In the genomic region with DNA sequence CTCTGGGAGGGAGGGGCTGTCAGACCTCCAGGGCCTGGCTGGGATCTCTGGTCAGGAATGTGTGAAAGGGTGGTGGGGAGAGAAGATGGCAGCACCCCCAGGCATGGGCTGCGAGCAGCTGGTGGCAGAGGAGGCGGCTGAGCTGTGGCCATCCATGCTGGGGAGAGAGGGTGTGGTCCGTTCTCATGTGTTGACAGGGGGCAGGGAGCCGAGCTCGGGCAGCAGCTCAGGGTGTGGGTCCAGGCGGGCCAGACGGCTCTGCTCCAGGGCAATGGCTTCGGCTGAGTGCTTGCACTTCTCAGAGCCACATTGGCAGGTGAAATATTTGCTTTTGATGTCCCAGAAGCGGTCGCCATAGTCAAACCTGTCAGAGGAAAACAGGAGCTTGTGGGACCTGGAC, we compare ENCODE assay signal across 1 cellular context.
TF ChIP-seq lines count a peak whose summit lies in the region.

No MANE protein-coding gene starts in this region.

TF ChIP-seq in HEK293, 187 proteins besides CTCF, POLR2A, EP300 and RAD21 (continued from another document):
- TF ChIP-seq, protein P1, sequence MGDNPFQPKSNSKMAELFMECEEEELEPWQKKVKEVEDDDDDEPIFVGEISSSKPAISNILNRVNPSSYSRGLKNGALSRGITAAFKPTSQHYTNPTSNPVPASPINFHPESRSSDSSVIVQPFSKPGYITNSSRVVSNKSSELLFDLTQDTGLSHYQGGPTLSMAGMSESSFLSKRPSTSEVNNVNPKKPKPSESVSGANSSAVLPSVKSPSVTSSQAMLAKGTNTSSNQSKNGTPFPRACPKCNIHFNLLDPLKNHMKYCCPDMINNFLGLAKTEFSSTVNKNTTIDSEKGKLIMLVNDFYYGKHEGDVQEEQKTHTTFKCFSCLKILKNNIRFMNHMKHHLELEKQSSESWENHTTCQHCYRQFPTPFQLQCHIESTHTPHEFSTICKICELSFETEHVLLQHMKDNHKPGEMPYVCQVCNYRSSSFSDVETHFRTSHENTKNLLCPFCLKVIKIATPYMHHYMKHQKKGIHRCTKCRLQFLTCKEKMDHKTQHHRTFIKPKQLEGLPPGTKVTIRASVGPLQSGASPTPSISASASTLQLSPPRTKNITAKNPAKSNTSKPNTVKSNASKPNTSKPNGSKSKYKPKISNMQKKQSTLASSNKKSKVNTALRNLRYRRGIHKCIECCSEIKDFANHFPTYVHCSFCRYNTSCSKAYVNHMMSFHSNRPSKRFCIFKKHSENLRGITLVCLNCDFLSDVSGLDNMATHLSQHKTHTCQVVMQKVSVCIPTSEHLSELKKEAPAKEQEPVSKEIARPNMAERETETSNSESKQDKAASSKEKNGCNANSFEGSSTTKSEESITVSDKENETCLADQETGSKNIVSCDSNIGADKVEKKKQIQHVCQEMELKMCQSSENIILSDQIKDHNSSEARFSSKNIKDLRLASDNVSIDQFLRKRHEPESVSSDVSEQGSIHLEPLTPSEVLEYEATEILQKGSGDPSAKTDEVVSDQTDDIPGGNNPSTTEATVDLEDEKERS (tag by site-specific recombination; IDR thresholded peaks at IDR 0.05): no peak
- TF ChIP-seq ZBTB1 (tag by site-specific recombination; IDR thresholded peaks at IDR 0.05) (no peak), ZNF529 (tag by site-specific recombination; IDR thresholded peaks at IDR 0.05; ENCODE audit: insufficient replicate concordance) (no peak), GLIS2 (tag by site-specific recombination; IDR thresholded peaks at IDR 0.05) (peak; percentile 8; the same call in 1 of the 2 replicates), ZNF530 (tag by site-specific recombination; IDR thresholded peaks at IDR 0.05; ENCODE audit: low read depth) (no peak), GLIS1 (tag by site-specific recombination; IDR thresholded peaks at IDR 0.05) (peak; percentile 71), ZNF175 (tag by site-specific recombination; IDR thresholded peaks at IDR 0.05) (no peak)
- TF ChIP-seq, protein P2, sequence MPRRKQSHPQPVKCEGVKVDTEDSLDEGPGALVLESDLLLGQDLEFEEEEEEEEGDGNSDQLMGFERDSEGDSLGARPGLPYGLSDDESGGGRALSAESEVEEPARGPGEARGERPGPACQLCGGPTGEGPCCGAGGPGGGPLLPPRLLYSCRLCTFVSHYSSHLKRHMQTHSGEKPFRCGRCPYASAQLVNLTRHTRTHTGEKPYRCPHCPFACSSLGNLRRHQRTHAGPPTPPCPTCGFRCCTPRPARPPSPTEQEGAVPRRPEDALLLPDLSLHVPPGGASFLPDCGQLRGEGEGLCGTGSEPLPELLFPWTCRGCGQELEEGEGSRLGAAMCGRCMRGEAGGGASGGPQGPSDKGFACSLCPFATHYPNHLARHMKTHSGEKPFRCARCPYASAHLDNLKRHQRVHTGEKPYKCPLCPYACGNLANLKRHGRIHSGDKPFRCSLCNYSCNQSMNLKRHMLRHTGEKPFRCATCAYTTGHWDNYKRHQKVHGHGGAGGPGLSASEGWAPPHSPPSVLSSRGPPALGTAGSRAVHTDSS (tag by site-specific recombination; IDR thresholded peaks at IDR 0.05): no peak
